Comparison of ENCODE assay signal across 9 cellular contexts in the genomic region with DNA sequence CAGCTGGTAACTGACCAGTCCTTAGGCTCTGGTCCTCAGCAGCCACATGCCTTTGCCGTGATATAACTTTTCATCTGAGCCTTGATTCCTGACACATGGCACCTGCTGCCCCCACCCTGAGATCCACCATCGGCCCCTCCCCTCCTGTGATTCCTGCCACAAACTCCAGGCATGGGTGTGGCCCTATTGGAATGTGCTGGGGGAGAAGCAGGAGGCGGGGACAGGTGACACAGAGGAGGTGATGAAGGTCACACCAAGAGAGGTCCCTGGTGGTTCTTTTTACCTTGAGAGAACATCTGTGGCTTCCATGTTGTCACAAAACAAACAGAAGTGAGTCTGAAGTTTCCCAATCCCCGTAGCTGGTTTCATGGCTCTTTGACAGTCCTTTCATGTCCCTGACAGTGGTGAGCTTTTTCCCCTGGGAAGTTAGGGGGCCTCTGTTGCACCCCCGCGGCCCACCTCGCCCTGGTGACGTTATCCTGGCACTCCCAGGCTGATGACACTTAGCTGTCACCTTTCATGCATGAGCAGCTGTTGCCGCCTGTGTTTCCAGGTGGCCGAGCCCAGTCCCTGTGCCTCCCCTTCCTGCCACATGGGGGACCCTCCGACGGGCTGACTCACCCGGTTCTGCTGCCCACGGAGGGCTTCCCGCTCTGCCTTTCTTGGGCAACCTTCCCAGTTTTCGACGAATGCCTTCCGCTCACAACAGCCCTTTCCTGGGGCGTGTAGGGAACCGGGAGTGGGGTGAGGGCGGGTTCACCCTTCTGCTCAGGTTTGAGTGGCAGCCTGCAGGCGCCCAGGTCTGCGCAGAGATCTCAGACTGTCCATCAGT.
DNase-seq lines count a peak whose midpoint lies in the region; ATAC-seq and TF ChIP-seq lines count a peak whose summit lies in the region.
"Had no signal": no experiment of that assay in that cellular context is flagged by ENCODE, and none has a peak within 500 bp of the region (broad histone marks: within the 10 kb centered on the region; RNA-seq: fewer than 3 reads in every experiment).

No MANE protein-coding gene starts in this region.

- peak overlapping the region; percentile 53 for H3K4me2 ChIP-seq in BLaER1

- no peaks in the 10 kb centered on the region for H4K20me1 ChIP-seq in BLaER1

- WGBS in tibial nerve, 2 donors: 26 to 33% methylated on average over 23 of the region's 23 CpGs
- 20 to 33% methylated on average over 10 to 17 of the region's 23 CpGs for WGBS in esophagus squamous epithelium, 2 donors

- POLR2A ChIA-PET in activated B cell treated with CpG ODN at 0.5 μM for 24 hours (lab: Charles Lee): no interaction called here
- POLR2A ChIA-PET in activated CD4-positive, alpha-beta memory T cell treated with anti-CD3 and anti-CD28 coated beads for 36 hours (lab: Charles Lee): no interaction called here

- TF ChIP-seq CTCF in activated B cell treated with CpG ODN at 0.5 μM for 24 hours (IDR thresholded peaks at IDR 0.05) (no peak), tibial nerve (IDR thresholded peaks at IDR 0.05) (no peak), esophagus squamous epithelium (IDR thresholded peaks at IDR 0.05) (peak in 2 of 6 experiments; percentile 17)

- no peak overlapping the region for H3K4me3 Mint-ChIP-seq in activated B cell treated with CpG ODN at 0.5 μM for 24 hours
- H3K4me3 Mint-ChIP-seq in activated CD4-positive, alpha-beta memory T cell treated with anti-CD3 and anti-CD28 coated beads for 36 hours: no peak overlapping the region
- H3K4me3 Mint-ChIP-seq: immature natural killer cell had no signal

- DNase-seq in KBM-7 (peak; percentile 48), activated B cell treated with CpG ODN at 0.5 μM for 24 hours (no peak), left colon (no peak), tibial nerve (ENCODE audit: low spot score in 2 of 2) (no peak), esophagus squamous epithelium (lab: John Stamatoyannopoulos, UW) (no peak)
- DNase-seq in activated CD4-positive, alpha-beta memory T cell treated with anti-CD3 and anti-CD28 coated beads for 36 hours: no peak
- DNase-seq: immature natural killer cell had no signal

- H3K4me1 ChIP-seq in BLaER1 (peaks cover 26% of the 10 kb centered on the region), tibial nerve (peaks cover 0 to 9% (median 0%) of the 10 kb centered on the region in 4 donors), esophagus squamous epithelium (peaks cover 0 to 17% (median 3%) of the 10 kb centered on the region in 3 donors)

- H3K9me3 ChIP-seq in BLaER1 (peaks cover 27% of the 10 kb centered on the region), tibial nerve (peaks cover 0 to 40% (median 5%) of the 10 kb centered on the region in 4 donors), esophagus squamous epithelium (peaks cover 0 to 18% (median 6%) of the 10 kb centered on the region in 3 donors)

- no peak overlapping the region for H3K9ac ChIP-seq in BLaER1

- no peak overlapping the region for H3K27ac Mint-ChIP-seq in activated B cell treated with CpG ODN at 0.5 μM for 24 hours
- no peak overlapping the region for H3K27ac Mint-ChIP-seq in activated CD4-positive, alpha-beta memory T cell treated with anti-CD3 and anti-CD28 coated beads for 36 hours
- H3K27ac Mint-ChIP-seq: immature natural killer cell had no signal

- no peak overlapping the region for H3K27ac ChIP-seq in BLaER1
- no peak overlapping the region for H3K27ac ChIP-seq in tibial nerve
- H3K27ac ChIP-seq in esophagus squamous epithelium: no peak overlapping the region

- ATAC-seq in activated B cell treated with CpG ODN at 0.5 μM for 24 hours (ENCODE audit: low read depth) (peak; percentile 31), left colon (peak; percentile 32), HG02840 (IDR thresholded peaks at IDR 0.05; ENCODE audit: low FRiP score, unreplicated experiment) (no peak)

- intact Hi-C loops in activated B cell treated with CpG ODN at 0.5 μM for 24 hours (cut with micrococcal nuclease) (no loop called here), left colon (cut with DNase I, micrococcal nuclease) (no loop called here), esophagus squamous epithelium (cut with DNase I) (no loop called here)
- intact Hi-C loops in activated CD4-positive, alpha-beta memory T cell treated with anti-CD3 and anti-CD28 coated beads for 36 hours (cut with micrococcal nuclease): no loop called here

- TF ChIP-seq POLR2A in tibial nerve (IDR thresholded peaks at IDR 0.05) (no peak), esophagus squamous epithelium (IDR thresholded peaks at IDR 0.05) (no peak)

- H3K27me3 ChIP-seq in BLaER1 (no peaks in the 10 kb centered on the region), tibial nerve (peaks cover 0 to 19% of the 10 kb centered on the region in 2 donors), esophagus squamous epithelium (peaks cover 0 to 62% (median 0%) of the 10 kb centered on the region in 4 donors)

- CTCF ChIA-PET in activated B cell treated with CpG ODN at 0.5 μM for 24 hours (lab: Charles Lee): interaction anchor here (1.0 kb wide), 1 partner anchor 11 kb away, joined by 4 read pairs; no protein-coding TSS in a partner anchor
- CTCF ChIA-PET in activated CD4-positive, alpha-beta memory T cell treated with anti-CD3 and anti-CD28 coated beads for 36 hours (lab: Charles Lee): interaction anchor here (1.2 kb wide), 1 partner anchor 12 kb away, joined by 7 read pairs; no protein-coding TSS in a partner anchor

- no peaks in the 10 kb centered on the region for H3K4me1 Mint-ChIP-seq in activated B cell treated with CpG ODN at 0.5 μM for 24 hours
- H3K4me1 Mint-ChIP-seq in activated CD4-positive, alpha-beta memory T cell treated with anti-CD3 and anti-CD28 coated beads for 36 hours (ENCODE audit: low read depth): no peaks in the 10 kb centered on the region
- H3K4me1 Mint-ChIP-seq: immature natural killer cell had no signal

- H3K36me3 ChIP-seq in BLaER1 (no peaks in the 10 kb centered on the region), tibial nerve (no peaks in the 10 kb centered on the region), esophagus squamous epithelium (no peaks in the 10 kb centered on the region)

- TF ChIP-seq EP300 in tibial nerve (IDR thresholded peaks at IDR 0.05): no peak

- H3K27me3 Mint-ChIP-seq in activated B cell treated with CpG ODN at 0.5 μM for 24 hours: peaks cover 33% of the 10 kb centered on the region
- peaks cover 21% of the 10 kb centered on the region for H3K27me3 Mint-ChIP-seq in activated CD4-positive, alpha-beta memory T cell treated with anti-CD3 and anti-CD28 coated beads for 36 hours

- H3K9me3 Mint-ChIP-seq in activated B cell treated with CpG ODN at 0.5 μM for 24 hours: peaks cover 27% of the 10 kb centered on the region
- peaks cover 28% of the 10 kb centered on the region for H3K9me3 Mint-ChIP-seq in activated CD4-positive, alpha-beta memory T cell treated with anti-CD3 and anti-CD28 coated beads for 36 hours

- in situ Hi-C loops in KBM-7 (cut with MboI; ENCODE audit: low pct_unique_long_range_greater_than_20kb, low sequenced_read_pairs): no loop called here

- H3K36me3 Mint-ChIP-seq in activated B cell treated with CpG ODN at 0.5 μM for 24 hours (ENCODE audit: low read depth): no peaks in the 10 kb centered on the region
- peaks cover 4% of the 10 kb centered on the region for H3K36me3 Mint-ChIP-seq in activated CD4-positive, alpha-beta memory T cell treated with anti-CD3 and anti-CD28 coated beads for 36 hours

- no peak overlapping the region for H3K4me3 ChIP-seq in BLaER1
- H3K4me3 ChIP-seq in tibial nerve: no peak overlapping the region
- H3K4me3 ChIP-seq in esophagus squamous epithelium: peak overlapping the region in 1 of 4 donors; percentile 27
